Comparison of ENCODE assay signal across 8 cellular contexts in the genomic region with DNA sequence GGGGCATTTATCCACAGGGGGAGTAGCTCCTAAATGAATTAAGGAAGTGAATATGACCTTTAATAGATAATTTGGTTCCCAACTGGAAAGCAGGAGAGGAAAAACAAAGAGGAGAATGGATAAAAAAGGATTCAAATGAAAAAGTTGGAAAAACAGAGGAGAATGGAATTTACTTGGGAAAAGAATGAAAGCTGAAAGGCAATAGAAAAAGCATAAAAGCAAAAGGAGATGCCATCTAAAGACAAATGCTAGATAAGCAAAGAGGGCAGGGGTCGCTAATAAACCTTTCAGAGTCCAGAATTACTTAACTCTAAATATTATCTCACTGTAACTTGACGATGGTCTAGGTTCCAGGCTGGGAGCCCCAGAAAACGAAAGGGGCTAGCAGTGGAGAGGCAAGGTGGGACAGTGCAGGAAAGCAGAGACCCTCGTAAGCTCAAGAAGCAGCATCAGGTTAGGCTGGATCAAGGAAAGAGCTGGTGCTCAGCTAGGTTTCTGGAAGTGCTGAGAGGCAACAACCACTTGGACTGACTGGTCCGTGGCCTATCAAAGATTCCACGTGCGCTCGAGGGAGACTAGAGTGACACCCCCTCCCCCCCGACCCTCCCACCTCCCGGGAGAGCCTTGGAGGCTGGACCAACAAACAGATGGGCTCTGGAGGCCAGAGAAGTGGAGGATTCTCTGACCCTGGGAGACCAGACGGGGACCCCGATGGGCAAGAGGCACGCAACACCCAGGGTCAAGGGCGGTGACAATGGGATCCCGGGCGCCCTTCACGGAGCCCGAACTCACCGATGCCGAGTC. TPM values are rescaled to one million over a fixed set of nuclear protein-coding genes. Genes with fewer than 3 reads are reported as not detected.
A peak's percentile ranks its signal among the peaks of the same experiment; 100 is the strongest.
DNase-seq lines count a peak whose midpoint lies in the region; ATAC-seq and TF ChIP-seq lines count a peak whose summit lies in the region.

No MANE protein-coding gene starts in this region.

- H3K9ac ChIP-seq in muscle layer of colon (ENCODE audit: low read length): peak overlapping the region; percentile 7

- peaks cover 34% of the 10 kb centered on the region for H3K4me1 Mint-ChIP-seq in chondrocyte (ENCODE audit: low read depth)

- H3K36me3 Mint-ChIP-seq in chondrocyte (ENCODE audit: low read depth): no peaks in the 10 kb centered on the region

- no peaks in the 10 kb centered on the region for H3K36me3 ChIP-seq in MG63
- no peaks in the 10 kb centered on the region for H3K36me3 ChIP-seq in muscle layer of colon (ENCODE audit: insufficient read depth, low read length)

- H3K27me3 ChIP-seq in MG63 (no peaks in the 10 kb centered on the region), muscle layer of colon (ENCODE audit: control insufficient read depth in 1 of 2, insufficient read depth in 2 of 2, low read length in 2 of 2) (no peaks in the 10 kb centered on the region)

- no peak for ATAC-seq in GM18867 (IDR thresholded peaks at IDR 0.05; ENCODE audit: unreplicated experiment)
- no peak for ATAC-seq in HG02642 (IDR thresholded peaks at IDR 0.05; ENCODE audit: poor library complexity, unreplicated experiment)

- H3K9me3 ChIP-seq in MG63 (no peaks in the 10 kb centered on the region), muscle layer of colon (ENCODE audit: low read length) (no peaks in the 10 kb centered on the region)

- no peak overlapping the region for H3K27ac Mint-ChIP-seq in chondrocyte (ENCODE audit: unreplicated experiment)

- H3K4me3 Mint-ChIP-seq in chondrocyte (ENCODE audit: unreplicated experiment): peak overlapping the region; percentile 64

- H3K27ac ChIP-seq in muscle layer of colon (ENCODE audit: low read depth, low read length): peak overlapping the region; percentile 86

- no peak for TF ChIP-seq CTCF in GM12875 (IDR thresholded peaks at IDR 0.05; ENCODE audit: borderline replicate concordance, insufficient read depth, low read depth, low read length)
- no peak for TF ChIP-seq CTCF in chondrocyte (IDR thresholded peaks at IDR 0.05)

- H3K4me3 ChIP-seq in GM12875 (ENCODE audit: low read depth, low read length) (peak overlapping the region; percentile 72), MG63 (peak overlapping the region; percentile 50), muscle layer of colon (ENCODE audit: low read depth in 1 of 2, low read length in 2 of 2) (peak overlapping the region; percentile 73 to 92)

- no peaks in the 10 kb centered on the region for H3K27me3 Mint-ChIP-seq in chondrocyte (ENCODE audit: low read depth)

- DNase-seq in MG63 (no peak), chondrocyte (ENCODE audit: low spot score) (no peak), NOMO-1 treated with DMSO at 0.1 percent for 48 hours (lab: John Stamatoyannopoulos, UW; ENCODE audit: unreplicated experiment) (no peak), kidney tubule cell (ENCODE audit: low spot score) (no peak)

- no peaks in the 10 kb centered on the region for H3K9me3 Mint-ChIP-seq in chondrocyte (ENCODE audit: low read depth)

- H3K4me1 ChIP-seq in muscle layer of colon (ENCODE audit: insufficient read depth, low read length): peaks cover 26% of the 10 kb centered on the region

RNA-seq across cellular contexts. Expression of gene SLC2A13, which starts 1.2 kb away (rescaled TPM):
- total RNA-seq in MG63 (2014; rRNA removed; shearing (Covaris generic); ENCODE audit: low replicate concordance): 0.66 and 0.96 TPM in 2 replicates
- total RNA-seq in chondrocyte: 12.3 to 14.6 TPM (median 14.4 TPM) in 3 replicates
